ENCODE assay signal across 7 cellular contexts in the genomic region with DNA sequence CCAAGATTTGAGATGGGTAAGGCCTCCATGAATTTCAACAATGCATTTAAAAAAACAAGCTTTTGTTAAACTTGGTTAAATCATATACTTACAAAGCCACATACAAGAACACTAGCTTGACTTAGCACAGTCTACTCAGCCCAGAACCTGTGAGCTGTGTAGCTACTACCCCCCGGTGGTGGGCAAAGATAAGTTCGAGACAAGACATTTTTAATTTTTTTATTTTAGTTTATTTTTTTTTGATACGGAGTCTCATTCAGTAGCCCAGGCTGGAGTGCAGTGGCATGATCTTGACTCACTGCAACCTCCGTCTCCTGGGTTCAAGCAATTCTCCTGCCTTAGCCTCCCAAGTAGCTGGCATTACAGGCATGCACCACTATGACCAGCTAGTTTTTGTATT.
DNase-seq lines count a peak whose midpoint lies in the region; ATAC-seq and TF ChIP-seq lines count a peak whose summit lies in the region.

No MANE protein-coding gene starts in this region.

- no peak overlapping the region for H3K4me3 ChIP-seq in GM06990 (replicated peaks; ENCODE audit: low read depth, low read length)
- no peak overlapping the region for H3K4me3 ChIP-seq in parathyroid adenoma (ENCODE audit: low read depth, low read length)

- H3K9ac ChIP-seq in parathyroid adenoma, result no peak overlapping the region

- ATAC-seq in HG03039 (IDR thresholded peaks at IDR 0.05; ENCODE audit: unreplicated experiment) (no peak), GM19452 (IDR thresholded peaks at IDR 0.05; ENCODE audit: unreplicated experiment) (no peak)

- TF ChIP-seq CTCF in GM06990 (IDR thresholded peaks at IDR 0.05; ENCODE audit: insufficient read depth, low read length, poor library complexity, severe bottlenecking) (peak; percentile 33), parathyroid adenoma (IDR thresholded peaks at IDR 0.05) (peak; percentile 41)

- peaks cover 14% of the 10 kb centered on the region for H3K79me2 ChIP-seq in parathyroid adenoma

- H3K36me3 ChIP-seq in GM06990 (ENCODE audit: control insufficient read depth, insufficient read depth, low read length), result no peaks in the 10 kb centered on the region
- no peaks in the 10 kb centered on the region for H3K36me3 ChIP-seq in parathyroid adenoma (ENCODE audit: control insufficient read depth, insufficient read depth, low read length)

- H2AFZ ChIP-seq in parathyroid adenoma, result peak overlapping the region; percentile 57

- no peak overlapping the region for H3K4me2 ChIP-seq in parathyroid adenoma (ENCODE audit: low read length)

- no peaks in the 10 kb centered on the region for H3K9me3 ChIP-seq in parathyroid adenoma (ENCODE audit: control insufficient read depth, low read length)

- no peak for DNase-seq in GM06990 (ENCODE audit: extremely low read depth, insufficient read length)
- peak; percentile 18 for DNase-seq in NCI-H128 (lab: John Stamatoyannopoulos, UW; ENCODE audit: unreplicated experiment)
- peak; percentile 68 to 71 for DNase-seq in activated CD4-positive, alpha-beta T cell treated with anti-CD3 and anti-CD28 coated beads for 4 hours
- peak; percentile 55 for DNase-seq in ecto neural progenitor cell (ENCODE audit: low spot score)

- H3K27me3 ChIP-seq in GM06990 (replicated peaks; ENCODE audit: control insufficient read depth, insufficient read depth, low read length) (no peaks in the 10 kb centered on the region), parathyroid adenoma (ENCODE audit: control insufficient read depth, insufficient read depth, low read length) (no peaks in the 10 kb centered on the region)

- H3K4me1 ChIP-seq in parathyroid adenoma, result peaks cover 9% of the 10 kb centered on the region

- H3K27ac ChIP-seq in parathyroid adenoma, result no peak overlapping the region
